Comparison of ENCODE assay signal across 14 cellular contexts in genomic region chr6:33926451-33926850, GRCh38.
A peak's percentile ranks its signal among the peaks of the same experiment; 100 is the strongest.
DNase-seq lines count a peak whose midpoint lies in the region; ATAC-seq, FAIRE-seq and TF ChIP-seq lines count a peak whose summit lies in the region.
"Had no signal": no experiment of that assay in that cellular context is flagged by ENCODE, and none has a peak within 500 bp of the region (broad histone marks: within the 10 kb centered on the region; RNA-seq: fewer than 3 reads in every experiment).

No MANE protein-coding gene starts in this region.

- H3K4me1 ChIP-seq in right atrium auricular region, result no peaks in the 10 kb centered on the region
- H3K4me1 ChIP-seq in aorta (ENCODE audit: control insufficient read depth in 1 of 2, insufficient read depth in 2 of 2, low read length in 2 of 2), result no peaks in the 10 kb centered on the region
- H3K4me1 ChIP-seq: gastroesophageal sphincter had no signal

- no peak overlapping the region for H3K27ac Mint-ChIP-seq in T-cell
- H3K27ac Mint-ChIP-seq: activated T-cell treated with anti-CD3 and anti-CD28 coated beads, Interleukin-2, amount 50 U/mL, for 72 hours; CD4-positive, alpha-beta T cell had no signal

- no peak for TF ChIP-seq CTCF in right atrium auricular region (IDR thresholded peaks at IDR 0.05)

- peak; percentile 56 for DNase-seq in D341Med (ENCODE audit: low spot score)
- peak; percentile 33 for DNase-seq in HTR-8/SVneo (ENCODE audit: insufficient read length, low spot score)
- peak; percentile 16 for DNase-seq in NCI-H82 treated with DMSO at 0.1 percent for 48 hours (lab: John Stamatoyannopoulos, UW; ENCODE audit: unreplicated experiment)
- DNase-seq in germinal center (ENCODE audit: low spot score), result peak; percentile 36
- DNase-seq in A172 (ENCODE audit: low spot score), result no peak
- no peak for DNase-seq in T-cell
- DNase-seq in right atrium auricular region (ENCODE audit: low spot score), result no peak
- no peak for DNase-seq in aorta
- DNase-seq: activated T-cell treated with anti-CD3 and anti-CD28 coated beads, Interleukin-2, amount 50 U/mL, for 72 hours; CD4-positive, alpha-beta T cell; NCI-H510A; stimulated activated CD8-positive, alpha-beta memory T cell treated with anti-CD3 and anti-CD28 coated beads, Interleukin-4, amount 100 ng/mL, for 48 hours had no signal

- no peaks in the 10 kb centered on the region for H3K36me3 Mint-ChIP-seq in T-cell

- H3K36me3 ChIP-seq in right atrium auricular region (no peaks in the 10 kb centered on the region), aorta (ENCODE audit: control insufficient read depth in 1 of 2, insufficient read depth in 2 of 2, low read length in 1 of 2) (no peaks in the 10 kb centered on the region)
- H3K36me3 ChIP-seq: gastroesophageal sphincter had no signal

- H3K4me1 Mint-ChIP-seq in T-cell, result peaks cover 14 to 20% (median 19%) of the 10 kb centered on the region in 3 donors

- H3K27me3 Mint-ChIP-seq in T-cell, result no peaks in the 10 kb centered on the region
- H3K27me3 Mint-ChIP-seq: CD4-positive, alpha-beta T cell had no signal

- no peak overlapping the region for H3K4me3 Mint-ChIP-seq in T-cell
- H3K4me3 Mint-ChIP-seq: activated T-cell treated with anti-CD3 and anti-CD28 coated beads, Interleukin-2, amount 50 U/mL, for 72 hours; CD4-positive, alpha-beta T cell; central memory CD8-positive, alpha-beta T cell had no signal

- H3K27me3 ChIP-seq in right atrium auricular region (no peaks in the 10 kb centered on the region), aorta (ENCODE audit: control insufficient read depth in 1 of 2, insufficient read depth in 2 of 2, low read length in 1 of 2) (no peaks in the 10 kb centered on the region)

- no peaks in the 10 kb centered on the region for H3K9me3 Mint-ChIP-seq in T-cell
- H3K9me3 Mint-ChIP-seq: activated T-cell treated with anti-CD3 and anti-CD28 coated beads, Interleukin-2, amount 50 U/mL, for 72 hours; CD4-positive, alpha-beta T cell; central memory CD8-positive, alpha-beta T cell had no signal

- FAIRE-seq in HTR-8/SVneo (lab: Jason Lieb, UNC), result no peak

- no peak for ATAC-seq in T-cell (replicated peaks in 1 of 4)
- ATAC-seq in aorta (ENCODE audit: low FRiP score), result no peak
- ATAC-seq: gastroesophageal sphincter had no signal

- POLR2A ChIA-PET in T-cell (lab: Charles Lee), result no interaction called here

- WGBS in aorta, 2 donors, result 78 to 79% methylated on average over 4 of the region's 4 CpGs

- CTCF ChIA-PET in T-cell (lab: Charles Lee), result no interaction called here

- H3K27ac ChIP-seq in right atrium auricular region (no peak overlapping the region), aorta (ENCODE audit: low read depth in 1 of 2, low read length in 2 of 2) (no peak overlapping the region)
- H3K27ac ChIP-seq: gastroesophageal sphincter had no signal

- no peaks in the 10 kb centered on the region for H3K9me3 ChIP-seq in right atrium auricular region
- no peaks in the 10 kb centered on the region for H3K9me3 ChIP-seq in aorta (ENCODE audit: control insufficient read depth, low read length)

- no peak overlapping the region for H3K4me3 ChIP-seq in right atrium auricular region
- no peak overlapping the region for H3K4me3 ChIP-seq in aorta (ENCODE audit: low read length in 2 of 2)
- H3K4me3 ChIP-seq: gastroesophageal sphincter had no signal

- intact Hi-C loops in aorta (cut with DNase I), result no loop called here

Comparison
In these comparisons a context has a peak if more than half of its experiments do, and no peak if none do; other contexts are left out.
1. DNase-seq: peak in D341Med (single experiment), HTR-8/SVneo (single experiment), NCI-H82 treated with DMSO at 0.1 percent for 48 hours (single experiment) and germinal center (single experiment); none in A172 (single experiment), T-cell (0 of 34), right atrium auricular region (single experiment) and aorta (0 of 2).